33 cellular contexts compared by ENCODE assay signal in genomic region chr22:33202455-33202854, GRCh38.
"Had no signal": no experiment of that assay in that cellular context is flagged by ENCODE, and none has a peak within 500 bp of the region (broad histone marks: within the 10 kb centered on the region; RNA-seq: fewer than 3 reads in every experiment).

No MANE protein-coding gene starts in this region.

- H3K4me1 ChIP-seq: ascending aorta had no signal

- ATAC-seq: activated CD4-positive, alpha-beta T cell treated with anti-CD3 and anti-CD28 coated beads for 36 hours; activated CD4-positive, CD25-positive, alpha-beta regulatory T cell treated with anti-CD3 and anti-CD28 coated beads, Interleukin-2, amount 50 U/mL, for 24 hours; activated CD8-positive, alpha-beta memory T cell treated with anti-CD3 and anti-CD28 coated beads, Interleukin-2, amount 10 ng/mL, durations not matched to agents 7 days and 5 days; activated CD8-positive, alpha-beta T cell treated with anti-CD3 and anti-CD28 coated beads, Interleukin-2, amount 10 ng/mL, durations not matched to agents 7 days and 5 days; activated naive CD8-positive, alpha-beta T cell treated with anti-CD3 and anti-CD28 coated beads, Interleukin-2, amount 50 U/mL, for 24 hours had no signal

- H3K4me3 Mint-ChIP-seq: activated CD4-positive, alpha-beta memory T cell treated with anti-CD3 and anti-CD28 coated beads, Interleukin-2, amount 10 ng/mL, durations not matched to agents 7 days and 5 days; activated CD4-positive, alpha-beta T cell treated with anti-CD3 and anti-CD28 coated beads for 36 hours; activated CD4-positive, alpha-beta T cell treated with anti-CD3 and anti-CD28 coated beads, Interleukin-2, amount 10 ng/mL, durations not matched to agents 7 days and 5 days; activated CD8-positive, alpha-beta memory T cell treated with anti-CD3 and anti-CD28 coated beads, Interleukin-2, amount 10 ng/mL, durations not matched to agents 7 days and 5 days; activated CD8-positive, alpha-beta T cell treated with anti-CD3 and anti-CD28 coated beads, Interleukin-2, amount 10 ng/mL, durations not matched to agents 7 days and 5 days; activated naive CD4-positive, alpha-beta T cell treated with anti-CD3 and anti-CD28 coated beads, Interleukin-2, amount 10 ng/mL, durations not matched to agents 7 days and 5 days; activated naive CD4-positive, alpha-beta T cell treated with anti-CD3 and anti-CD28 coated beads, Interleukin-2, amount 50 U/mL, for 24 hours; activated naive CD8-positive, alpha-beta T cell; activated naive CD8-positive, alpha-beta T cell treated with anti-CD3 and anti-CD28 coated beads, Interleukin-2, amount 10 ng/mL, durations not matched to agents 7 days and 5 days; activated naive CD8-positive, alpha-beta T cell treated with anti-CD3 and anti-CD28 coated beads, Interleukin-2, amount 50 U/mL, for 24 hours; activated T-cell treated with anti-CD3 and anti-CD28 coated beads, Interleukin-2, amount 50 U/mL, for 24 hours; T-helper 1 cell treated with Interleukin-12 subunit alpha and Interleukin-12 subunit beta and Interleukin-4 antibody, amounts not matched to agents 30 μg/mL and 1 μg/mL, for 36 hours; T-helper 2 cell treated with Interferon-gamma antibody and Interleukin-4, amounts not matched to agents 5 μg/mL and 100 μg/mL, for 36 hours; WTC11 had no signal

- H3K9me3 Mint-ChIP-seq: activated CD4-positive, alpha-beta memory T cell treated with anti-CD3 and anti-CD28 coated beads, Interleukin-2, amount 10 ng/mL, durations not matched to agents 7 days and 5 days; activated CD4-positive, alpha-beta T cell treated with anti-CD3 and anti-CD28 coated beads, Interleukin-2, amount 10 ng/mL, durations not matched to agents 7 days and 5 days; activated naive CD4-positive, alpha-beta T cell treated with anti-CD3 and anti-CD28 coated beads, Interleukin-2, amount 10 ng/mL, durations not matched to agents 7 days and 5 days; activated naive CD8-positive, alpha-beta T cell treated with anti-CD3 and anti-CD28 coated beads, Interleukin-2, amount 10 ng/mL, durations not matched to agents 7 days and 5 days; activated naive CD8-positive, alpha-beta T cell treated with anti-CD3 and anti-CD28 coated beads, Interleukin-2, amount 50 U/mL, for 24 hours; activated T-cell treated with anti-CD3 and anti-CD28 coated beads, Interleukin-2, amount 50 U/mL, for 24 hours; activated T-helper 2 cell treated with anti-CD3 and anti-CD28 coated beads, Interferon-gamma antibody, Interleukin-2, Interleukin-4, amounts not matched to agents 10 μg/mL and 5 μg/mL and 100 μg/mL, durations not matched to agents 14 hours and 24 hours and 36 hours; T-helper 1 cell treated with Interleukin-12 subunit alpha and Interleukin-12 subunit beta and Interleukin-4 antibody, amounts not matched to agents 30 μg/mL and 1 μg/mL, for 36 hours; T-helper 2 cell treated with Interferon-gamma antibody and Interleukin-4, amounts not matched to agents 5 μg/mL and 100 μg/mL, for 36 hours; WTC11 had no signal

- H3K36me3 ChIP-seq: ascending aorta, cardiac muscle cell, WERI-Rb-1 had no signal

- H3K27ac Mint-ChIP-seq: activated CD4-positive, alpha-beta memory T cell treated with anti-CD3 and anti-CD28 coated beads, Interleukin-2, amount 10 ng/mL, durations not matched to agents 7 days and 5 days; activated CD4-positive, alpha-beta T cell treated with anti-CD3 and anti-CD28 coated beads for 36 hours; activated CD4-positive, alpha-beta T cell treated with anti-CD3 and anti-CD28 coated beads, Interleukin-2, amount 10 ng/mL, durations not matched to agents 7 days and 5 days; activated CD8-positive, alpha-beta memory T cell treated with anti-CD3 and anti-CD28 coated beads, Interleukin-2, amount 10 ng/mL, durations not matched to agents 7 days and 5 days; activated CD8-positive, alpha-beta T cell treated with anti-CD3 and anti-CD28 coated beads, Interleukin-2, amount 10 ng/mL, durations not matched to agents 7 days and 5 days; activated naive CD4-positive, alpha-beta T cell treated with anti-CD3 and anti-CD28 coated beads, Interleukin-2, amount 10 ng/mL, durations not matched to agents 7 days and 5 days; activated naive CD8-positive, alpha-beta T cell; activated naive CD8-positive, alpha-beta T cell treated with anti-CD3 and anti-CD28 coated beads, Interleukin-2, amount 10 ng/mL, durations not matched to agents 7 days and 5 days; activated naive CD8-positive, alpha-beta T cell treated with anti-CD3 and anti-CD28 coated beads, Interleukin-2, amount 50 U/mL, for 24 hours; activated T-cell treated with anti-CD3 and anti-CD28 coated beads, Interleukin-2, amount 50 U/mL, for 24 hours; activated T-helper 2 cell treated with anti-CD3 and anti-CD28 coated beads, Interferon-gamma antibody, Interleukin-2, Interleukin-4, amounts not matched to agents 10 μg/mL and 5 μg/mL and 100 μg/mL, durations not matched to agents 14 hours and 24 hours and 36 hours; T-helper 1 cell treated with Interleukin-12 subunit alpha and Interleukin-12 subunit beta and Interleukin-4 antibody, amounts not matched to agents 30 μg/mL and 1 μg/mL, for 36 hours; T-helper 2 cell treated with Interferon-gamma antibody and Interleukin-4, amounts not matched to agents 5 μg/mL and 100 μg/mL, for 36 hours; WTC11 had no signal

- H3K27ac ChIP-seq: ascending aorta, cardiac muscle cell, WERI-Rb-1 had no signal

- H3K4me1 Mint-ChIP-seq: activated CD4-positive, alpha-beta memory T cell treated with anti-CD3 and anti-CD28 coated beads, Interleukin-2, amount 10 ng/mL, durations not matched to agents 7 days and 5 days; activated CD4-positive, alpha-beta T cell treated with anti-CD3 and anti-CD28 coated beads for 36 hours; activated CD4-positive, alpha-beta T cell treated with anti-CD3 and anti-CD28 coated beads, Interleukin-2, amount 10 ng/mL, durations not matched to agents 7 days and 5 days; activated CD8-positive, alpha-beta memory T cell treated with anti-CD3 and anti-CD28 coated beads, Interleukin-2, amount 10 ng/mL, durations not matched to agents 7 days and 5 days; activated naive CD4-positive, alpha-beta T cell treated with anti-CD3 and anti-CD28 coated beads, Interleukin-2, amount 10 ng/mL, durations not matched to agents 7 days and 5 days; activated naive CD4-positive, alpha-beta T cell treated with anti-CD3 and anti-CD28 coated beads, Interleukin-2, amount 50 U/mL, for 24 hours; activated naive CD8-positive, alpha-beta T cell treated with anti-CD3 and anti-CD28 coated beads, Interleukin-2, amount 10 ng/mL, durations not matched to agents 7 days and 5 days; WTC11 had no signal

- H3K4me3 ChIP-seq: ascending aorta, cardiac muscle cell had no signal

- FAIRE-seq: bronchial epithelial cell, TTC549 had no signal

- H3K27me3 ChIP-seq: ascending aorta had no signal

- H3K9me3 ChIP-seq: ascending aorta had no signal

- H3K27me3 Mint-ChIP-seq: activated CD4-positive, alpha-beta memory T cell treated with anti-CD3 and anti-CD28 coated beads, Interleukin-2, amount 10 ng/mL, durations not matched to agents 7 days and 5 days; activated CD8-positive, alpha-beta memory T cell treated with anti-CD3 and anti-CD28 coated beads, Interleukin-2, amount 10 ng/mL, durations not matched to agents 7 days and 5 days had no signal

- DNase-seq: activated CD4-positive, alpha-beta memory T cell treated with anti-CD3 and anti-CD28 coated beads, Interleukin-2, amount 10 ng/mL, durations not matched to agents 7 days and 5 days; activated CD4-positive, alpha-beta T cell treated with anti-CD3 and anti-CD28 coated beads for 1 hour; activated CD4-positive, alpha-beta T cell treated with anti-CD3 and anti-CD28 coated beads, Interleukin-2, amount 10 ng/mL, durations not matched to agents 7 days and 5 days; activated CD4-positive, CD25-positive, alpha-beta regulatory T cell; activated CD8-positive, alpha-beta memory T cell treated with anti-CD3 and anti-CD28 coated beads for 24 hours; activated CD8-positive, alpha-beta memory T cell treated with anti-CD3 and anti-CD28 coated beads, Interleukin-2, amount 10 ng/mL, durations not matched to agents 7 days and 5 days; activated CD8-positive, alpha-beta memory T cell treated with anti-CD3 and anti-CD28 coated beads, Interleukin-2, amount 50 U/mL, for 48 hours; activated CD8-positive, alpha-beta T cell treated with anti-CD3 and anti-CD28 coated beads, Interleukin-2, amount 10 ng/mL, durations not matched to agents 7 days and 5 days; activated effector memory CD4-positive, alpha-beta T cell treated with Interleukin-2 at 50 U/mL for 16 hours; activated gamma-delta T cell; activated naive CD4-positive, alpha-beta T cell treated with anti-CD3 and anti-CD28 coated beads, Interleukin-2, amount 10 ng/mL, durations not matched to agents 7 days and 5 days; activated naive CD4-positive, alpha-beta T cell treated with Interleukin-2 at 50 U/mL for 16 hours; activated naive CD8-positive, alpha-beta T cell treated with anti-CD3 and anti-CD28 coated beads, Interleukin-2, amount 10 ng/mL, durations not matched to agents 7 days and 5 days; activated T-cell treated with anti-CD3 and anti-CD28 coated beads, Interleukin-2, amount 50 U/mL, for 24 hours; activated T-cell treated with anti-CD3 and anti-CD28 coated beads, Interleukin-2, amount 50 U/mL, for 48 hours; central memory CD4-positive, alpha-beta T cell; T-helper 2 cell; T-helper 9 cell had no signal

- H3K36me3 Mint-ChIP-seq: activated CD8-positive, alpha-beta memory T cell treated with anti-CD3 and anti-CD28 coated beads, Interleukin-2, amount 10 ng/mL, durations not matched to agents 7 days and 5 days; activated naive CD4-positive, alpha-beta T cell treated with anti-CD3 and anti-CD28 coated beads, Interleukin-2, amount 10 ng/mL, durations not matched to agents 7 days and 5 days; activated naive CD4-positive, alpha-beta T cell treated with anti-CD3 and anti-CD28 coated beads, Interleukin-2, amount 50 U/mL, for 24 hours; activated naive CD8-positive, alpha-beta T cell; activated naive CD8-positive, alpha-beta T cell treated with anti-CD3 and anti-CD28 coated beads, Interleukin-2, amount 10 ng/mL, durations not matched to agents 7 days and 5 days; brain; WTC11 had no signal
